11 cellular contexts compared by ENCODE assay signal in genomic region chr3:56989434-56990294, GRCh38.
A peak's percentile ranks its signal among the peaks of the same experiment; 100 is the strongest.
DNase-seq lines count a peak whose midpoint lies in the region; ATAC-seq and TF ChIP-seq lines count a peak whose summit lies in the region.
"Had no signal": no experiment of that assay in that cellular context is flagged by ENCODE, and none has a peak within 500 bp of the region (broad histone marks: within the 10 kb centered on the region; RNA-seq: fewer than 3 reads in every experiment).

No MANE protein-coding gene starts in this region.

- H3K27me3 ChIP-seq in esophagus muscularis mucosa (no peaks in the 10 kb centered on the region), hepatocyte (no peaks in the 10 kb centered on the region)

- H3K27ac Mint-ChIP-seq in CD14-positive monocyte: peak overlapping the region in 1 of 7 donors; percentile 25
- H3K27ac Mint-ChIP-seq: activated CD8-positive, alpha-beta memory T cell treated with anti-CD3 and anti-CD28 coated beads, Interleukin-2, amount 10 ng/mL, durations not matched to agents 7 days and 5 days; activated T-helper 2 cell treated with anti-CD3 and anti-CD28 coated beads, Interferon-gamma antibody, Interleukin-2, Interleukin-4, amounts not matched to agents 10 μg/mL and 5 μg/mL and 100 μg/mL, durations not matched to agents 14 hours and 24 hours and 36 hours had no signal

- no peak for TF ChIP-seq POLR2A in esophagus muscularis mucosa (IDR thresholded peaks at IDR 0.05; ENCODE audit: low read depth)

- peak overlapping the region in 1 of 2 donors; percentile 47 for H3K4me3 Mint-ChIP-seq in CD14-positive monocyte
- H3K4me3 Mint-ChIP-seq: activated CD8-positive, alpha-beta memory T cell treated with anti-CD3 and anti-CD28 coated beads, Interleukin-2, amount 10 ng/mL, durations not matched to agents 7 days and 5 days had no signal

- H3K4me3 ChIP-seq in HEK293 (ENCODE audit: low read depth, low read length) (no peak overlapping the region), esophagus muscularis mucosa (peak overlapping the region in 2 of 4 donors; percentile 7 to 8), hepatocyte (no peak overlapping the region)
- H3K4me3 ChIP-seq: SK-N-MC had no signal

- no peaks in the 10 kb centered on the region for H4K20me1 ChIP-seq in hepatocyte (ENCODE audit: insufficient read depth, poor library complexity, severe bottlenecking)

- ATAC-seq in sciatic nerve: peak; percentile 53

- intact Hi-C loops in esophagus muscularis mucosa (cut with DNase I): loop anchor here (2.0 to 10.0 kb wide), 4 partner anchors 175 to 287 kb away; partner anchors contain the start of genes APPL1 and IL17RD
- intact Hi-C loops in sciatic nerve (cut with DNase I): loop anchor here (5.0 kb wide), 1 partner anchor 287 kb away; no protein-coding TSS in a partner anchor
- intact Hi-C loops in CD14-positive monocyte (cut with micrococcal nuclease): loop anchor here (2.0 to 10.0 kb wide), 7 partner anchors 65 to 289 kb away; partner anchors contain the start of gene ARHGEF3 (in 2 of the 2)

- H3K9me3 ChIP-seq in HEK293 (ENCODE audit: control insufficient read depth, insufficient read depth, low read depth, low read length) (no peaks in the 10 kb centered on the region), esophagus muscularis mucosa (no peaks in the 10 kb centered on the region), hepatocyte (ENCODE audit: low read depth) (no peaks in the 10 kb centered on the region)

- no peak overlapping the region for H3K27ac ChIP-seq in HEK293 (ENCODE audit: extremely low read depth, low read depth, low read length)
- H3K27ac ChIP-seq in esophagus muscularis mucosa (replicated peaks in 1 of 4): peak overlapping the region; percentile 28 to 71 (median 41)
- peak overlapping the region; percentile 59 for H3K27ac ChIP-seq in hepatocyte
- H3K27ac ChIP-seq: SK-N-MC had no signal

- H3K4me1 ChIP-seq in HEK293 (ENCODE audit: control insufficient read depth, insufficient read depth, low read length): no peaks in the 10 kb centered on the region
- H3K4me1 ChIP-seq in esophagus muscularis mucosa: peaks cover 15 to 34% (median 26%) of the 10 kb centered on the region in 4 donors
- H3K4me1 ChIP-seq in hepatocyte (ENCODE audit: insufficient read depth): peaks cover 42% of the 10 kb centered on the region

- TF ChIP-seq CTCF in HEK293 (tag by site-specific recombination; IDR thresholded peaks at IDR 0.05) (no peak), esophagus muscularis mucosa (IDR thresholded peaks at IDR 0.05) (no peak), hepatocyte (IDR thresholded peaks at IDR 0.05; ENCODE audit: poor library complexity) (no peak), CD14-positive monocyte (IDR thresholded peaks at IDR 0.05) (no peak), GM20000 (IDR thresholded peaks at IDR 0.05; ENCODE audit: extremely low read depth, missing control alignments) (no peak)

- POLR2A ChIA-PET in HEK293 (lab: Yijun Ruan, JAX): no interaction called here

- no peaks in the 10 kb centered on the region for H3K9me2 ChIP-seq in hepatocyte (replicated peaks; ENCODE audit: insufficient read depth)

- no peak for TF ChIP-seq EP300 in esophagus muscularis mucosa (IDR thresholded peaks at IDR 0.05)

- no peak for DNase-seq in esophagus muscularis mucosa (ENCODE audit: extremely low spot score)
- DNase-seq in hepatocyte (ENCODE audit: low spot score): no peak
- no peak for DNase-seq in sciatic nerve (ENCODE audit: low spot score)
- DNase-seq in CD14-positive monocyte (ENCODE audit: low spot score): no peak
- no peak for DNase-seq in GM20000 (ENCODE audit: low spot score)
- no peak for DNase-seq in HT-29 (ENCODE audit: low spot score)
- DNase-seq in NCI-H2029 (lab: John Stamatoyannopoulos, UW): no peak

- no peaks in the 10 kb centered on the region for H3K36me3 ChIP-seq in HEK293 (ENCODE audit: control insufficient read depth in 2 of 2, insufficient read depth in 1 of 2, low read length in 2 of 2)
- H3K36me3 ChIP-seq in esophagus muscularis mucosa: no peaks in the 10 kb centered on the region
- H3K36me3 ChIP-seq in hepatocyte (replicated peaks; ENCODE audit: insufficient read depth, low read depth): no peaks in the 10 kb centered on the region

- H3K79me2 ChIP-seq in hepatocyte: no peaks in the 10 kb centered on the region

- WGBS in esophagus muscularis mucosa: 33% methylated on average over 10 of the region's 12 CpGs
- WGBS in hepatocyte (ENCODE audit: low lambda C conversion rate, missing lambda C conversion rate): 72% methylated on average over 12 of the region's 12 CpGs

- no peaks in the 10 kb centered on the region for H3K36me3 Mint-ChIP-seq in CD14-positive monocyte
- H3K36me3 Mint-ChIP-seq: activated CD8-positive, alpha-beta memory T cell treated with anti-CD3 and anti-CD28 coated beads, Interleukin-2, amount 10 ng/mL, durations not matched to agents 7 days and 5 days had no signal

- peaks cover 0 to 1% (median 0%) of the 10 kb centered on the region in 7 donors for H3K9me3 Mint-ChIP-seq in CD14-positive monocyte
- H3K9me3 Mint-ChIP-seq: activated T-helper 2 cell treated with anti-CD3 and anti-CD28 coated beads, Interferon-gamma antibody, Interleukin-2, Interleukin-4, amounts not matched to agents 10 μg/mL and 5 μg/mL and 100 μg/mL, durations not matched to agents 14 hours and 24 hours and 36 hours had no signal

- CTCF ChIA-PET in HEK293 (lab: Yijun Ruan, JAX): interaction anchor here (0.6 to 6.3 kb wide), 29 partner anchors 9 to 650 kb away, joined by 3 to 97 read pairs (median 4); partner anchors contain the start of gene ARHGEF3

- peaks cover 15% of the 10 kb centered on the region for H3K4me1 Mint-ChIP-seq in CD14-positive monocyte

- H2AFZ ChIP-seq in hepatocyte: no peak overlapping the region

- H3K27me3 Mint-ChIP-seq in CD14-positive monocyte (ENCODE audit: low read depth in 3 of 3): peaks cover 6 to 8% (median 7%) of the 10 kb centered on the region in 3 donors

- peak overlapping the region; percentile 63 for H3K4me2 ChIP-seq in hepatocyte

TF ChIP-seq in HEK293, 187 proteins besides CTCF, POLR2A, EP300 and RAD21:
- peak; percentile 80 for TF ChIP-seq ZIC2 (tag by site-specific recombination; IDR thresholded peaks at IDR 0.05)
- TF ChIP-seq ZBTB48 (tag by site-specific recombination; IDR thresholded peaks at IDR 0.05): no peak
